Comparison of ENCODE assay signal across 32 cellular contexts in genomic region chr3:3232251-3232650, GRCh38.
"Had no signal": no experiment of that assay in that cellular context is flagged by ENCODE, and none has a peak within 500 bp of the region (broad histone marks: within the 10 kb centered on the region; RNA-seq: fewer than 3 reads in every experiment).

No MANE protein-coding gene starts in this region.

- H3K27ac ChIP-seq: neural progenitor cell, ovary, parathyroid adenoma, psoas muscle, skin epidermis, spleen, suprapubic skin, testis, tibial artery, transverse colon, upper lobe of left lung, vagina had no signal

- H3K27me3 Mint-ChIP-seq: naive thymus-derived CD8-positive, alpha-beta T cell; progenitor cell of endocrine pancreas; stimulated activated naive CD8-positive, alpha-beta T cell treated with anti-CD3 and anti-CD28 coated beads, Interleukin-15, amount 100 ng/mL, for 72 hours had no signal

- H3K79me2 ChIP-seq: parathyroid adenoma had no signal

- H3K4me2 ChIP-seq: neural progenitor cell, smooth muscle cell had no signal

- H3K9me3 Mint-ChIP-seq: natural killer cell treated with Interleukin-12 subunit alpha and Interleukin-12 subunit beta and Interleukin-15 and Interleukin-18, amount 100 ng/mL, for 72 hours had no signal

- H3K9ac ChIP-seq: neural progenitor cell, parathyroid adenoma had no signal

- DNase-seq: naive B cell; naive thymus-derived CD8-positive, alpha-beta T cell; occipital lobe; ovary; posterior cingulate gyrus; psoas muscle; right cardiac atrium; spleen; stimulated activated CD4-positive, alpha-beta T cell treated with anti-CD3 and anti-CD28 coated beads, Interleukin-12 subunit alpha, Interleukin-12 subunit beta, amount 100 ng/mL, for 4 hours; stimulated activated CD4-positive, alpha-beta T cell treated with anti-CD3 and anti-CD28 coated beads, Interleukin-1b, Interleukin-23, amount 100 ng/mL, for 48 hours; stimulated activated CD4-positive, alpha-beta T cell treated with anti-CD3 and anti-CD28 coated beads, Interleukin-4, amount 100 ng/mL, for 1 hour; stimulated activated CD4-positive, alpha-beta T cell treated with anti-CD3 and anti-CD28 coated beads, Interleukin-4, amount 100 ng/mL, for 4 hours; stimulated activated CD8-positive, alpha-beta memory T cell treated with anti-CD3 and anti-CD28 coated beads, Interleukin-4, amount 100 ng/mL, for 48 hours; stimulated activated naive CD4-positive, alpha-beta T cell; stimulated activated naive CD8-positive, alpha-beta T cell treated with anti-CD3 and anti-CD28 coated beads, Interleukin-15, amount 100 ng/mL, for 72 hours; stimulated activated naive CD8-positive, alpha-beta T cell treated with anti-CD3 and anti-CD28 coated beads, Interleukin-15, Interleukin-2, amounts not matched to agents 100 U/mL and 50 U/mL, for 24 hours; substantia nigra; testis; tibial artery; transverse colon; upper lobe of left lung had no signal

- H3K27ac Mint-ChIP-seq: naive B cell; natural killer cell treated with Interleukin-12 subunit alpha and Interleukin-12 subunit beta and Interleukin-15 and Interleukin-18, amount 100 ng/mL, for 72 hours; neural progenitor cell; stimulated activated memory B cell treated with anti-CD40 and anti-IgM and Interleukin-4, amounts not matched to agents 10 μg/mL and 1 μg/mL and 100 μg/mL, for 72 hours; stimulated activated naive CD8-positive, alpha-beta T cell treated with anti-CD3 and anti-CD28 coated beads, Interleukin-15, amount 100 ng/mL, for 72 hours had no signal

- H3K36me3 Mint-ChIP-seq: neural progenitor cell; stimulated activated memory B cell treated with anti-CD40 and anti-IgM and Interleukin-4, amounts not matched to agents 10 μg/mL and 1 μg/mL and 100 μg/mL, for 72 hours had no signal

- H3K27me3 ChIP-seq: neural progenitor cell, ovary, spleen, suprapubic skin, testis, tibial artery, transverse colon, upper lobe of left lung, vagina had no signal

- H3K4me1 Mint-ChIP-seq: naive B cell; naive thymus-derived CD8-positive, alpha-beta T cell; neural progenitor cell; stimulated activated memory B cell treated with anti-CD40 and anti-IgM and Interleukin-4, amounts not matched to agents 10 μg/mL and 1 μg/mL and 100 μg/mL, for 72 hours; stimulated activated naive CD8-positive, alpha-beta T cell treated with anti-CD3 and anti-CD28 coated beads, Interleukin-15, amount 100 ng/mL, for 72 hours had no signal

- FAIRE-seq: urothelium cell line had no signal

- H3K4me3 ChIP-seq: neural progenitor cell, ovary, psoas muscle, skin epidermis, smooth muscle cell, spleen, suprapubic skin, testis, tibial artery, transverse colon, upper lobe of left lung, vagina had no signal

- H3K4me3 Mint-ChIP-seq: naive B cell; naive thymus-derived CD8-positive, alpha-beta T cell; natural killer cell treated with Interleukin-12 subunit alpha and Interleukin-12 subunit beta and Interleukin-15 and Interleukin-18, amount 100 ng/mL, for 72 hours; neural progenitor cell; stimulated activated memory B cell treated with anti-CD40 and anti-IgM and Interleukin-4, amounts not matched to agents 10 μg/mL and 1 μg/mL and 100 μg/mL, for 72 hours; stimulated activated naive CD8-positive, alpha-beta T cell treated with anti-CD3 and anti-CD28 coated beads, Interleukin-15, amount 100 ng/mL, for 72 hours had no signal

- ATAC-seq: naive thymus-derived CD8-positive, alpha-beta T cell; natural killer cell treated with Interleukin-12 subunit alpha and Interleukin-12 subunit beta and Interleukin-15 and Interleukin-18, amount 100 ng/mL, for 72 hours; psoas muscle; right cardiac atrium; sciatic nerve; stimulated activated memory B cell treated with anti-CD40 and anti-IgM and Interleukin-4, amounts not matched to agents 10 μg/mL and 1 μg/mL and 100 μg/mL, for 72 hours; stimulated activated naive CD8-positive, alpha-beta T cell treated with anti-CD3 and anti-CD28 coated beads, Interleukin-15, amount 100 ng/mL, for 72 hours; stimulated activated naive CD8-positive, alpha-beta T cell treated with anti-CD3 and anti-CD28 coated beads, Interleukin-15, Interleukin-2, amounts not matched to agents 100 U/mL and 50 U/mL, for 24 hours had no signal

- H3K9me3 ChIP-seq: ovary, psoas muscle, suprapubic skin, testis, tibial artery, transverse colon, upper lobe of left lung, vagina had no signal

- H3K36me3 ChIP-seq: neural progenitor cell, ovary, spleen, suprapubic skin, tibial artery, transverse colon, upper lobe of left lung, vagina had no signal

- H3K4me1 ChIP-seq: neural progenitor cell, parathyroid adenoma, psoas muscle, spleen, suprapubic skin, testis, transverse colon, upper lobe of left lung, vagina had no signal

- H2AFZ ChIP-seq: neural progenitor cell, parathyroid adenoma had no signal
